Comparison of ENCODE assay signal across 1 cellular context in the genomic region with DNA sequence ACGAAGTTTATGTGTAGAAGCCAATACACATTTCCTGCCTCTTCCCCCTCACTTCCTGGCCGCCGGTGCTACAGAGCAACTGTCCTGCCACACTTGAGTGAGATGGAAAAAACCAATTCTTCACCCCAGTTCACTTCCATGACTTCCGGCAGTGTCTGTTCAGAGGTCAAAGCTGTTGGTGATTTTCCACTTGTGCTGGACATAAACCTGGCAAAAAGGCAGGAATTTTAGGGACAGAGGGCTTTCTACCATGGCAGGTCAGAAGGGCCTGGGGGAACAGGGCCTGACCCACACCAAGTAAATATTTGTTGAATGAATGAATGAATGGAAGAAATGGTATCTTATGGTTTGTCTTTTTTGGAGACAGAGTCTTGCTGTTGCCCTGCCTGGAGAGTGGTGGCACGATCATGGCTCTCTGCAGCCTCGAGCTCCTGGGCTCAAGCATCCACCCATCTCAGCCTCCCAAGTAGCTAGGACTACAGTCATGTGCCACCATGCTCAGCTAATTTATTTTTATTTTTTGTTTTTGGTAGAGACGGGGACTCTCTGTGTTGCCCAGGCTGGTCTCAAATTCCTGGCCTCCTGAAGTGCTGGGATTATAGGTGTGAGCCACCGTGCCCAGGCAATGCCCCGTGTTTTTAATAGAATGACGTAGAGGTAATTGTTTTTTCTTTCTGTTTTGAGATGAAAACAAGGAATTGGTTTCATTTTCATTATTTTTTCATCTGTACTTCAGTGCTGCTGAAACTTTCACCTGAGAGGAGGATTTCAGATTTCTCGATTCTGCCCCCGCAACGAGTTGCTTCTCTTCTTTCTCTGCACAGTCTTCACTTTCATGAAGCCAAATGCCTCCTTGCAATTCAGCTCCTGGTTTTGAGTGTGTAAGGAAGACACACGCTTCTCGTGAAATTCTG.
A peak's percentile ranks its signal among the peaks of the same experiment; 100 is the strongest.
TF ChIP-seq lines count a peak whose summit lies in the region.

No MANE protein-coding gene starts in this region.

TF ChIP-seq in HepG2, 621 proteins besides CTCF, POLR2A, EP300 and RAD21 (continued from another document and continues in another):
- no peak for TF ChIP-seq SATB2 (CRISPR knock-in tag; IDR thresholded peaks at IDR 0.05)
- TF ChIP-seq, protein P1, sequence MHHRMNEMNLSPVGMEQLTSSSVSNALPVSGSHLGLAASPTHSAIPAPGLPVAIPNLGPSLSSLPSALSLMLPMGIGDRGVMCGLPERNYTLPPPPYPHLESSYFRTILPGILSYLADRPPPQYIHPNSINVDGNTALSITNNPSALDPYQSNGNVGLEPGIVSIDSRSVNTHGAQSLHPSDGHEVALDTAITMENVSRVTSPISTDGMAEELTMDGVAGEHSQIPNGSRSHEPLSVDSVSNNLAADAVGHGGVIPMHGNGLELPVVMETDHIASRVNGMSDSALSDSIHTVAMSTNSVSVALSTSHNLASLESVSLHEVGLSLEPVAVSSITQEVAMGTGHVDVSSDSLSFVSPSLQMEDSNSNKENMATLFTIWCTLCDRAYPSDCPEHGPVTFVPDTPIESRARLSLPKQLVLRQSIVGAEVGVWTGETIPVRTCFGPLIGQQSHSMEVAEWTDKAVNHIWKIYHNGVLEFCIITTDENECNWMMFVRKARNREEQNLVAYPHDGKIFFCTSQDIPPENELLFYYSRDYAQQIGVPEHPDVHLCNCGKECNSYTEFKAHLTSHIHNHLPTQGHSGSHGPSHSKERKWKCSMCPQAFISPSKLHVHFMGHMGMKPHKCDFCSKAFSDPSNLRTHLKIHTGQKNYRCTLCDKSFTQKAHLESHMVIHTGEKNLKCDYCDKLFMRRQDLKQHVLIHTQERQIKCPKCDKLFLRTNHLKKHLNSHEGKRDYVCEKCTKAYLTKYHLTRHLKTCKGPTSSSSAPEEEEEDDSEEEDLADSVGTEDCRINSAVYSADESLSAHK (CRISPR knock-in tag; IDR thresholded peaks at IDR 0.05; ENCODE audit: borderline replicate concordance) = no peak
- TF ChIP-seq, protein P2, sequence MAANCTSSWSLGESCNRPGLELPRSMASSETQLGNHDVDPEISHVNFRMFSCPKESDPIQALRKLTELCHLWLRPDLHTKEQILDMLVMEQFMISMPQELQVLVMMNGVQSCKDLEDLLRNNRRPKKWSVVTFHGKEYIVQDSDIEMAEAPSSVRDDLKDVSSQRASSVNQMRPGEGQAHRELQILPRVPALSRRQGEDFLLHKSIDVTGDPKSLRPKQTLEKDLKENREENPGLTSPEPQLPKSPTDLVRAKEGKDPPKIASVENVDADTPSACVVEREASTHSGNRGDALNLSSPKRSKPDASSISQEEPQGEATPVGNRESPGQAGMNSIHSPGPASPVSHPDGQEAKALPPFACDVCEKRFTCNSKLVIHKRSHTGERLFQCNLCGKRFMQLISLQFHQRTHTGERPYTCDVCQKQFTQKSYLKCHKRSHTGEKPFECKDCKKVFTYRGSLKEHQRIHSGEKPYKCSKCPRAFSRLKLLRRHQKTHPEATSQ (CRISPR knock-in tag; IDR thresholded peaks at IDR 0.05; ENCODE audit: borderline replicate concordance) = peak; percentile 82; the same call in 1 of the 2 replicates
- TF ChIP-seq SRSF9 (IDR thresholded peaks at IDR 0.05; ENCODE audit: borderline replicate concordance, insufficient read depth, low read depth, low read length, poor library complexity, severe bottlenecking) = no peak
- no peak; the same call in 1 of the 2 replicates for TF ChIP-seq ZBTB3 (CRISPR knock-in tag; IDR thresholded peaks at IDR 0.05; ENCODE audit: borderline replicate concordance, low read depth)
- TF ChIP-seq ZNF224 (CRISPR knock-in tag; IDR thresholded peaks at IDR 0.05) = no peak
- TF ChIP-seq ZNF558 (CRISPR knock-in tag; IDR thresholded peaks at IDR 0.05; ENCODE audit: borderline replicate concordance) = no peak; the same call in 1 of the 2 replicates
- TF ChIP-seq, protein P3, sequence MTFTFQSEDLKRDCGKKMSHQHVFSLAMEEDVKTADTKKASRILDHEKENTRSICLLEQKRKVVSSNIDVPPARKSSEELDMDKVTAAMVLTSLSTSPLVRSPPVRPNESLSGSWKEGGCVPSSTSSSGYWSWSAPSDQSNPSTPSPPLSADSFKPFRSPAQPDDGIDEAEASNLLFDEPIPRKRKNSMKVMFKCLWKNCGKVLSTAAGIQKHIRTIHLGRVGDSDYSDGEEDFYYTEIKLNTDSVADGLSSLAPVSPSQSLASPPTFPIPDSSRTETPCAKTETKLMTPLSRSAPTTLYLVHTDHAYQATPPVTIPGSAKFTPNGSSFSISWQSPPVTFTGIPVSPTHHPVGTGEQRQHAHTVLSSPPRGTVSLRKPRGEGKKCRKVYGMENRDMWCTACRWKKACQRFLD (CRISPR knock-in tag; IDR thresholded peaks at IDR 0.05; ENCODE audit: borderline replicate concordance) = no peak
- no peak for TF ChIP-seq ZNF235 (CRISPR knock-in tag; IDR thresholded peaks at IDR 0.05; ENCODE audit: borderline replicate concordance)
- TF ChIP-seq, protein P4, sequence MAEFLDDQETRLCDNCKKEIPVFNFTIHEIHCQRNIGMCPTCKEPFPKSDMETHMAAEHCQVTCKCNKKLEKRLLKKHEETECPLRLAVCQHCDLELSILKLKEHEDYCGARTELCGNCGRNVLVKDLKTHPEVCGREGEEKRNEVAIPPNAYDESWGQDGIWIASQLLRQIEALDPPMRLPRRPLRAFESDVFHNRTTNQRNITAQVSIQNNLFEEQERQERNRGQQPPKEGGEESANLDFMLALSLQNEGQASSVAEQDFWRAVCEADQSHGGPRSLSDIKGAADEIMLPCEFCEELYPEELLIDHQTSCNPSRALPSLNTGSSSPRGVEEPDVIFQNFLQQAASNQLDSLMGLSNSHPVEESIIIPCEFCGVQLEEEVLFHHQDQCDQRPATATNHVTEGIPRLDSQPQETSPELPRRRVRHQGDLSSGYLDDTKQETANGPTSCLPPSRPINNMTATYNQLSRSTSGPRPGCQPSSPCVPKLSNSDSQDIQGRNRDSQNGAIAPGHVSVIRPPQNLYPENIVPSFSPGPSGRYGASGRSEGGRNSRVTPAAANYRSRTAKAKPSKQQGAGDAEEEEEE (CRISPR knock-in tag; IDR thresholded peaks at IDR 0.05; ENCODE audit: borderline replicate concordance) = no peak
- no peak for TF ChIP-seq ZNF777 (CRISPR knock-in tag; IDR thresholded peaks at IDR 0.05)
- TF ChIP-seq ZNF564 (CRISPR knock-in tag; IDR thresholded peaks at IDR 0.05) = no peak
- TF ChIP-seq ZNF615 (CRISPR knock-in tag; IDR thresholded peaks at IDR 0.05; ENCODE audit: borderline replicate concordance) = no peak
- TF ChIP-seq NR2F2 (IDR thresholded peaks at IDR 0.05; ENCODE audit: borderline replicate concordance, low read depth) = peak; percentile 72
- TF ChIP-seq ZNF788 (CRISPR knock-in tag; IDR thresholded peaks at IDR 0.05; ENCODE audit: borderline replicate concordance) = peak; percentile 65; the same call in 1 of the 2 replicates
- TF ChIP-seq PCBP1 (IDR thresholded peaks at IDR 0.05; ENCODE audit: borderline replicate concordance, low read depth, low read length) = no peak
- peak; percentile 72; the same call in 1 of the 2 replicates for TF ChIP-seq KMT2B (CRISPR knock-in tag; IDR thresholded peaks at IDR 0.05)
- TF ChIP-seq MXD4 (CRISPR knock-in tag; IDR thresholded peaks at IDR 0.05) = no peak
- TF ChIP-seq, protein P5, sequence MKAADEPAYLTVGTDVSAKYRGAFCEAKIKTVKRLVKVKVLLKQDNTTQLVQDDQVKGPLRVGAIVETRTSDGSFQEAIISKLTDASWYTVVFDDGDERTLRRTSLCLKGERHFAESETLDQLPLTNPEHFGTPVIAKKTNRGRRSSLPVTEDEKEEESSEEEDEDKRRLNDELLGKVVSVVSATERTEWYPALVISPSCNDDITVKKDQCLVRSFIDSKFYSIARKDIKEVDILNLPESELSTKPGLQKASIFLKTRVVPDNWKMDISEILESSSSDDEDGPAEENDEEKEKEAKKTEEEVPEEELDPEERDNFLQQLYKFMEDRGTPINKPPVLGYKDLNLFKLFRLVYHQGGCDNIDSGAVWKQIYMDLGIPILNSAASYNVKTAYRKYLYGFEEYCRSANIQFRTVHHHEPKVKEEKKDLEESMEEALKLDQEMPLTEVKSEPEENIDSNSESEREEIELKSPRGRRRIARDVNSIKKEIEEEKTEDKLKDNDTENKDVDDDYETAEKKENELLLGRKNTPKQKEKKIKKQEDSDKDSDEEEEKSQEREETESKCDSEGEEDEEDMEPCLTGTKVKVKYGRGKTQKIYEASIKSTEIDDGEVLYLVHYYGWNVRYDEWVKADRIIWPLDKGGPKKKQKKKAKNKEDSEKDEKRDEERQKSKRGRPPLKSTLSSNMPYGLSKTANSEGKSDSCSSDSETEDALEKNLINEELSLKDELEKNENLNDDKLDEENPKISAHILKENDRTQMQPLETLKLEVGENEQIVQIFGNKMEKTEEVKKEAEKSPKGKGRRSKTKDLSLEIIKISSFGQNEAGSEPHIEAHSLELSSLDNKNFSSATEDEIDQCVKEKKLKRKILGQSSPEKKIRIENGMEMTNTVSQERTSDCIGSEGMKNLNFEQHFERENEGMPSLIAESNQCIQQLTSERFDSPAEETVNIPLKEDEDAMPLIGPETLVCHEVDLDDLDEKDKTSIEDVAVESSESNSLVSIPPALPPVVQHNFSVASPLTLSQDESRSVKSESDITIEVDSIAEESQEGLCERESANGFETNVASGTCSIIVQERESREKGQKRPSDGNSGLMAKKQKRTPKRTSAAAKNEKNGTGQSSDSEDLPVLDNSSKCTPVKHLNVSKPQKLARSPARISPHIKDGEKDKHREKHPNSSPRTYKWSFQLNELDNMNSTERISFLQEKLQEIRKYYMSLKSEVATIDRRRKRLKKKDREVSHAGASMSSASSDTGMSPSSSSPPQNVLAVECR (CRISPR knock-in tag; IDR thresholded peaks at IDR 0.05; ENCODE audit: borderline replicate concordance) = peak; percentile 16; the same call in 1 of the 2 replicates
- peak; percentile 94 for TF ChIP-seq ZBTB20 (CRISPR knock-in tag; IDR thresholded peaks at IDR 0.05; ENCODE audit: borderline replicate concordance, low read depth)
- no peak; the same call in 1 of the 2 replicates for TF ChIP-seq SMC3 (IDR thresholded peaks at IDR 0.05; ENCODE audit: low read length)
- TF ChIP-seq BRD4 (CRISPR knock-in tag; IDR thresholded peaks at IDR 0.05) = peak; percentile 87
- no peak for TF ChIP-seq HOXA7 (CRISPR knock-in tag; IDR thresholded peaks at IDR 0.05)
- no peak for TF ChIP-seq ZNF670 (CRISPR knock-in tag; IDR thresholded peaks at IDR 0.05; ENCODE audit: borderline replicate concordance)
- TF ChIP-seq, protein P6, sequence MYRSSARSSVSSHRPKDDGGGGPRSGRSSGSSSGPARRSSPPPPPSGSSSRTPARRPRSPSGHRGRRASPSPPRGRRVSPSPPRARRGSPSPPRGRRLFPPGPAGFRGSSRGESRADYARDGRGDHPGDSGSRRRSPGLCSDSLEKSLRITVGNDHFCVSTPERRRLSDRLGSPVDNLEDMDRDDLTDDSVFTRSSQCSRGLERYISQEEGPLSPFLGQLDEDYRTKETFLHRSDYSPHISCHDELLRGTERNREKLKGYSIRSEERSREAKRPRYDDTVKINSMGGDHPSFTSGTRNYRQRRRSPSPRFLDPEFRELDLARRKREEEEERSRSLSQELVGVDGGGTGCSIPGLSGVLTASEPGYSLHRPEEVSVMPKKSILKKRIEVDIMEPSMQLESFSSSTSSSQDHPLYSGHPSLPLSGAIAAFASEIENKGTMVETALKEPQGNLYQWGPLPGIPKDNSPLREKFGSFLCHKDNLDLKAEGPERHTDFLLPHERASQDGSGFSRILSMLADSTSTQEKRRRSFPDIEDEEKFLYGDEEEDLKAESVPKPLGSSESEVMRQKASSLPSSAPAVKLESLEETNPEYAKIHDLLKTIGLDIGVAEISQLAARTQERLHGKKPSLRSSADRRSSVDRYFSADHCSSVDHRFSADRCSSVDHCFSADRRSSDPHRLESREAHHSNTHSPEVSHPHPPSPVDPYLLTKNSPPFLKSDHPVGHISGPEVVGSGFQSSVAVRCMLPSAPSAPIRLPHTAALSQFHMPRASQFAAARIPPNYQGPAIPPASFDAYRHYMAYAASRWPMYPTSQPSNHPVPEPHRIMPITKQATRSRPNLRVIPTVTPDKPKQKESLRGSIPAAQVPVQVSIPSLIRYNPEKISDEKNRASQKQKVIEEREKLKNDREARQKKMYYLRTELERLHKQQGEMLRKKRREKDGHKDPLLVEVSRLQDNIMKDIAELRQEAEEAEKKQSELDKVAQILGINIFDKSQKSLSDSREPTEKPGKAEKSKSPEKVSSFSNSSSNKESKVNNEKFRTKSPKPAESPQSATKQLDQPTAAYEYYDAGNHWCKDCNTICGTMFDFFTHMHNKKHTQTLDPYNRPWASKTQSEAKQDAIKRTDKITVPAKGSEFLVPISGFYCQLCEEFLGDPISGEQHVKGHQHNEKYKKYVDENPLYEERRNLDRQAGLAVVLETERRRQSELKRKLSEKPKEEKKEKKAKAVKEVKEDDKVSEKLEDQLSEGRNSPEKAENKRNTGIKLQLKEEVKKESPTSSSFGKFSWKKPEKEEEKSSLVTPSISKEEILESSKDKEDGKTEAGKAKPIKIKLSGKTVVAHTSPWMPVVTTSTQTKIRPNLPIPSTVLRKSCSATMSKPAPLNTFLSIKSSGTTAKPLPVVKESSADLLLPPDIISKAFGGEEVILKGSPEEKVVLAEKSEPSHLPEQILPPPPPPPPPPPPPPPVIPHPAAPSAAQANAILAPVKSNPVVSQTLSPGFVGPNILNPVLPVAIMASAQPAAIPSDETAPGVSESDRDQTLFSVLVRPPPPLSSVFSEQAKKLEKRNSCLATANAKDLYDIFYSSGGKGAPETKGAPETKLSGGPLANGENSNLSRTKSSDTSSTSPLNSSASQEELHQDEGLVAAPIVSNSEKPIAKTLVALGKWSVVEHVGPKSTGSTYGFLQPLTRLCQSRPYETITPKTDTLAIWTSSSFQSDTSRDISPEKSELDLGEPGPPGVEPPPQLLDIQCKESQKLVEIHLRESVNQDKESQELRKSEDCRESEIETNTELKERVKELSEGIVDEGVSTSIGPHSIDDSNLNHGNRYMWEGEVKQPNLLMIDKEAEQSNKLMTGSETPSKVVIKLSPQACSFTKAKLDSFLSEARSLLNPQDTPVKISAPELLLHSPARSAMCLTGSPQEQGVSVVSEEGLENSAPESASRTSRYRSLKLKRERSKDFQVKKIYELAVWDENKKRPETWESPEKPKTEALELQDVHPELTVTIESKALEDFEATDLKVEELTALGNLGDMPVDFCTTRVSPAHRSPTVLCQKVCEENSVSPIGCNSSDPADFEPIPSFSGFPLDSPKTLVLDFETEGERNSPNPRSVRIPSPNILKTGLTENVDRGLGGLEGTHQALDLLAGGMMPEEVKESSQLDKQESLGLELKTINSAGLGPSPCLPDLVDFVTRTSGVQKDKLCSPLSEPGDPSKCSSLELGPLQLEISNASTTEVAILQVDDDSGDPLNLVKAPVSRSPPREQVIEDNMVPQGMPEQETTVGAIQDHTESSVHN (CRISPR knock-in tag; IDR thresholded peaks at IDR 0.05) = no peak
- peak; percentile 76 for TF ChIP-seq FOXA3 (CRISPR knock-in tag; IDR thresholded peaks at IDR 0.05)
- TF ChIP-seq, protein P7, sequence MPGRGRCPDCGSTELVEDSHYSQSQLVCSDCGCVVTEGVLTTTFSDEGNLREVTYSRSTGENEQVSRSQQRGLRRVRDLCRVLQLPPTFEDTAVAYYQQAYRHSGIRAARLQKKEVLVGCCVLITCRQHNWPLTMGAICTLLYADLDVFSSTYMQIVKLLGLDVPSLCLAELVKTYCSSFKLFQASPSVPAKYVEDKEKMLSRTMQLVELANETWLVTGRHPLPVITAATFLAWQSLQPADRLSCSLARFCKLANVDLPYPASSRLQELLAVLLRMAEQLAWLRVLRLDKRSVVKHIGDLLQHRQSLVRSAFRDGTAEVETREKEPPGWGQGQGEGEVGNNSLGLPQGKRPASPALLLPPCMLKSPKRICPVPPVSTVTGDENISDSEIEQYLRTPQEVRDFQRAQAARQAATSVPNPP (CRISPR knock-in tag; IDR thresholded peaks at IDR 0.05) = no peak
- TF ChIP-seq ZNF672 (CRISPR knock-in tag; IDR thresholded peaks at IDR 0.05) = no peak
- TF ChIP-seq ZNF616 (CRISPR knock-in tag; IDR thresholded peaks at IDR 0.05; ENCODE audit: low read depth) = no peak
- peak; percentile 40; the same call in 1 of the 2 replicates for TF ChIP-seq ATF1 (CRISPR knock-in tag; IDR thresholded peaks at IDR 0.05)
- TF ChIP-seq ZNF546 (CRISPR knock-in tag; conservative IDR thresholded peaks at IDR 0.05) = 0 out of 2 replicates have a peak, but pooled peaks have one; percentile 26
- TF ChIP-seq ZFYVE20 (CRISPR knock-in tag; IDR thresholded peaks at IDR 0.05; ENCODE audit: borderline replicate concordance, low read depth) = no peak
- peak; percentile 65; the same call in 1 of the 2 replicates for TF ChIP-seq DPF2 (CRISPR knock-in tag; IDR thresholded peaks at IDR 0.05; ENCODE audit: borderline replicate concordance, low read depth)
